ENCODE assay signal across 27 cellular contexts in the genomic region with DNA sequence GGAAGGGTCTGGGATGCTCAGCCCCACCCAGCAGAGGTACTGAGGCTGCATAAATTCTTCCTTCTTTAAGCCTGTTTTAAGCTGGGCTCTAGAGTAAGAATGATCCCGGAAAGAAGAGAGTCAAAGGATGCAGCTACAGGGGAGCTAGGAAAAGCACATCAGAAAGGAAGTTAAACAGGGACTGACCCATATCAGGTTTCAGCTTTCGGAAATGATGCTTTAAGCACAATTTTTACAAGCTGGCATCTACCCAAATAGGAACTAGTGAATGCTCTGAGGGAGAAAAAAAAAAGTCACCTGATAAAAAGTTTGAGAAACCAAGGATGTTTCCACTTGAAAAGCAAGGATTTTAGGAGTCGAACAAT. TPM values are rescaled to one million over a fixed set of nuclear protein-coding genes. Genes with fewer than 3 reads are reported as not detected.
DNase-seq lines count a peak whose midpoint lies in the region; ATAC-seq and TF ChIP-seq lines count a peak whose summit lies in the region.
"Had no signal": no experiment of that assay in that cellular context is flagged by ENCODE, and none has a peak within 500 bp of the region (broad histone marks: within the 10 kb centered on the region; RNA-seq: fewer than 3 reads in every experiment).

No MANE protein-coding gene starts in this region.

- H3K36me3 ChIP-seq in PC-3 (ENCODE audit: low read depth, low read length) (no peaks in the 10 kb centered on the region), uterus (no peaks in the 10 kb centered on the region)
- H3K36me3 ChIP-seq: breast epithelium, lower lobe of right lung, SJSA1, spleen had no signal

- no peak for TF ChIP-seq POLR2A in uterus (IDR thresholded peaks at IDR 0.05)

- ATAC-seq in PC-3 = peak; percentile 90
- ATAC-seq: lower lobe of right lung, Panc1, T-helper 17 cell had no signal

- no peaks in the 10 kb centered on the region for H3F3A ChIP-seq in PC-3 (ENCODE audit: low read length, unreplicated experiment)

- BruUV-seq in PC-3 (replicated peaks; lab: Mats Ljungman, UMichigan) = no TSS peak

- H3K4me2 ChIP-seq in PC-3 (ENCODE audit: low read length) = peak overlapping the region; percentile 22

- CTCF ChIA-PET in PC-3 (lab: Charles Lee) (no interaction called here), RWPE1 (lab: Yijun Ruan, JAX) (no interaction called here)

- H3K4me1 Mint-ChIP-seq in progenitor cell of endocrine pancreas (ENCODE audit: low read depth) = peaks cover 19% of the 10 kb centered on the region
- H3K4me1 Mint-ChIP-seq: activated B cell treated with CpG ODN at 0.5 μM for 24 hours, B cell, T-helper 17 cell had no signal

- no peaks in the 10 kb centered on the region for H3K79me2 ChIP-seq in PC-3 (ENCODE audit: low read length)

- intact Hi-C loops in PC-3 (cut with micrococcal nuclease) (no loop called here), uterus (cut with DNase I; ENCODE audit: low total_unique reads) (no loop called here)

- H4K20me1 ChIP-seq in PC-3 (ENCODE audit: low read length) = no peaks in the 10 kb centered on the region

- TF ChIP-seq CTCF in PC-3 (conservative IDR thresholded peaks at IDR 0.05; ENCODE audit: low read depth, low read length) (no peak), RWPE1 (conservative IDR thresholded peaks at IDR 0.05; ENCODE audit: low read depth) (no peak), uterus (IDR thresholded peaks at IDR 0.05) (no peak), progenitor cell of endocrine pancreas (IDR thresholded peaks at IDR 0.05; ENCODE audit: unreplicated experiment) (no peak)

- POLR2A ChIA-PET in PC-3 (lab: Charles Lee; ENCODE audit: unreplicated experiment) = interaction anchor here (0.7 kb wide), 1 partner anchor 79 kb away, joined by 5 read pairs; no protein-coding TSS in a partner anchor
- POLR2A ChIA-PET in RWPE1 (lab: Yijun Ruan, JAX; ENCODE audit: low non-redundant PET) = no interaction called here

- H3K27ac ChIP-seq in PC-3 (ENCODE audit: low read length) (no peak overlapping the region), RWPE1 (no peak overlapping the region), uterus (no peak overlapping the region)
- H3K27ac ChIP-seq: breast epithelium, lower lobe of right lung, SJSA1, spleen, stomach had no signal

- H2AFZ ChIP-seq in PC-3 (ENCODE audit: low read length) = no peak overlapping the region

- H3K27me3 ChIP-seq in PC-3 (ENCODE audit: low read length) (no peaks in the 10 kb centered on the region), uterus (no peaks in the 10 kb centered on the region)
- H3K27me3 ChIP-seq: breast epithelium, SJSA1, spleen, stomach had no signal

- H3K9me3 ChIP-seq in PC-3 (ENCODE audit: low read length) (no peaks in the 10 kb centered on the region), uterus (no peaks in the 10 kb centered on the region)
- H3K9me3 ChIP-seq: breast epithelium, lower lobe of right lung, SJSA1, spleen, stomach had no signal

- H3K9me3 Mint-ChIP-seq in progenitor cell of endocrine pancreas (ENCODE audit: low read depth) = no peaks in the 10 kb centered on the region
- H3K9me3 Mint-ChIP-seq: activated B cell treated with CpG ODN at 0.5 μM for 24 hours; activated CD4-positive, alpha-beta memory T cell treated with anti-CD3 and anti-CD28 coated beads for 36 hours had no signal

- H3K27me3 Mint-ChIP-seq in progenitor cell of endocrine pancreas = no peaks in the 10 kb centered on the region
- H3K27me3 Mint-ChIP-seq: activated B cell treated with CpG ODN at 0.5 μM for 24 hours; activated CD4-positive, alpha-beta memory T cell treated with anti-CD3 and anti-CD28 coated beads for 36 hours; B cell; T-helper 17 cell had no signal

- DNase-seq in NCI-H1105 treated with DMSO at 0.1 percent for 48 hours (lab: John Stamatoyannopoulos, UW) = peak; percentile 15
- DNase-seq in NCI-H1105 (lab: John Stamatoyannopoulos, UW) = no peak
- DNase-seq in HT-29 (ENCODE audit: low spot score) = peak; percentile 67
- DNase-seq in PC-3 = peak; percentile 89
- DNase-seq in lung microvascular endothelial cell (ENCODE audit: low read depth in 2 of 2) = peak; percentile 1 to 24
- no peak for DNase-seq in RWPE1 (ENCODE audit: low spot score)
- no peak for DNase-seq in uterus
- DNase-seq in progenitor cell of endocrine pancreas (ENCODE audit: low spot score, unreplicated experiment) = no peak
- DNase-seq: 8988T; activated B cell treated with CpG ODN at 0.5 μM for 24 hours; activated CD4-positive, alpha-beta memory T cell treated with anti-CD3 and anti-CD28 coated beads for 36 hours; activated gamma-delta T cell treated with Interleukin-2 at 50 U/mL for 16 hours; cortex of kidney; GDM1; hippocampal formation; Karpas-422; lower lobe of right lung; NCI-H1436; spleen; stimulated activated CD4-positive, alpha-beta T cell treated with anti-CD3 and anti-CD28 coated beads, Interleukin-4, amount 100 ng/mL, for 4 hours; stomach; T-helper 17 cell; trophoblast cell had no signal

- H3K36me3 Mint-ChIP-seq in progenitor cell of endocrine pancreas (ENCODE audit: insufficient read depth) = no peaks in the 10 kb centered on the region
- H3K36me3 Mint-ChIP-seq: activated CD4-positive, alpha-beta memory T cell treated with anti-CD3 and anti-CD28 coated beads for 36 hours had no signal

- H3K4me1 ChIP-seq in PC-3 (ENCODE audit: insufficient read depth, low read length) = peaks cover 11% of the 10 kb centered on the region
- no peaks in the 10 kb centered on the region for H3K4me1 ChIP-seq in uterus
- H3K4me1 ChIP-seq: breast epithelium, SJSA1, spleen had no signal

- H3K9me2 ChIP-seq in PC-3 (replicated peaks; ENCODE audit: low read length) = no peaks in the 10 kb centered on the region

- no peak overlapping the region for H3K27ac Mint-ChIP-seq in progenitor cell of endocrine pancreas
- H3K27ac Mint-ChIP-seq: activated B cell treated with CpG ODN at 0.5 μM for 24 hours; activated CD4-positive, alpha-beta memory T cell treated with anti-CD3 and anti-CD28 coated beads for 36 hours; B cell; T-helper 17 cell had no signal

- no peak overlapping the region for H3K4me3 Mint-ChIP-seq in progenitor cell of endocrine pancreas (ENCODE audit: low read depth)
- H3K4me3 Mint-ChIP-seq: activated B cell treated with CpG ODN at 0.5 μM for 24 hours; activated CD4-positive, alpha-beta memory T cell treated with anti-CD3 and anti-CD28 coated beads for 36 hours; B cell; T-helper 17 cell had no signal

- H3K4me3 ChIP-seq in PC-3 (ENCODE audit: low read length) = no peak overlapping the region
- no peak overlapping the region for H3K4me3 ChIP-seq in uterus
- H3K4me3 ChIP-seq: breast epithelium, lower lobe of right lung, SJSA1, spleen, stomach had no signal

- no peak overlapping the region for H3K9ac ChIP-seq in PC-3 (ENCODE audit: low read length)

RNA-seq across cellular contexts. Expression of a gene that starts 22.0 kb away (rescaled TPM):
- 261 and 269 TPM in 2 replicates for total RNA-seq in HT-29 (2014; rRNA removed; shearing (Covaris generic))
- 1.3 TPM in 1 of 2 replicates, not detected in the other for total RNA-seq in PC-3 (2014; rRNA removed)
- not detected in 2 replicates for total RNA-seq in lung microvascular endothelial cell
- total RNA-seq in uterus = 10 to 100 TPM in 1 of 4 donors, 1 to 10 TPM in 1, under 1 TPM in 2; 0.29 to 16.3 (median 1.6) TPM
- total RNA-seq in progenitor cell of endocrine pancreas = 0.33 and 1.0 TPM in 2 replicates
- total RNA-seq: activated B cell treated with CpG ODN at 0.5 μM for 24 hours; activated CD4-positive, alpha-beta memory T cell treated with anti-CD3 and anti-CD28 coated beads for 36 hours; B cell; SJSA1; T-helper 17 cell had no signal

Comparison
In these comparisons a context has a peak if more than half of its experiments do, and no peak if none do; other contexts are left out.
1. DNase-seq: peak in NCI-H1105 treated with DMSO at 0.1 percent for 48 hours (single experiment), HT-29 (single experiment), PC-3 (single experiment) and lung microvascular endothelial cell (2 of 2); none in NCI-H1105 (single experiment), RWPE1 (single experiment), uterus (0 of 2) and progenitor cell of endocrine pancreas (single experiment).
2. RNA of a gene that starts 22.0 kb away (total RNA-seq): 261 to 269 TPM in HT-29; 0.29 to 16.3 TPM in uterus, 1.3 TPM in PC-3, 0.33 to 1.0 TPM in progenitor cell of endocrine pancreas and not detected in lung microvascular endothelial cell; every median in the first group is over 10 times any median in the second.